ENCODE assay signal across 1 cellular context in the genomic region with DNA sequence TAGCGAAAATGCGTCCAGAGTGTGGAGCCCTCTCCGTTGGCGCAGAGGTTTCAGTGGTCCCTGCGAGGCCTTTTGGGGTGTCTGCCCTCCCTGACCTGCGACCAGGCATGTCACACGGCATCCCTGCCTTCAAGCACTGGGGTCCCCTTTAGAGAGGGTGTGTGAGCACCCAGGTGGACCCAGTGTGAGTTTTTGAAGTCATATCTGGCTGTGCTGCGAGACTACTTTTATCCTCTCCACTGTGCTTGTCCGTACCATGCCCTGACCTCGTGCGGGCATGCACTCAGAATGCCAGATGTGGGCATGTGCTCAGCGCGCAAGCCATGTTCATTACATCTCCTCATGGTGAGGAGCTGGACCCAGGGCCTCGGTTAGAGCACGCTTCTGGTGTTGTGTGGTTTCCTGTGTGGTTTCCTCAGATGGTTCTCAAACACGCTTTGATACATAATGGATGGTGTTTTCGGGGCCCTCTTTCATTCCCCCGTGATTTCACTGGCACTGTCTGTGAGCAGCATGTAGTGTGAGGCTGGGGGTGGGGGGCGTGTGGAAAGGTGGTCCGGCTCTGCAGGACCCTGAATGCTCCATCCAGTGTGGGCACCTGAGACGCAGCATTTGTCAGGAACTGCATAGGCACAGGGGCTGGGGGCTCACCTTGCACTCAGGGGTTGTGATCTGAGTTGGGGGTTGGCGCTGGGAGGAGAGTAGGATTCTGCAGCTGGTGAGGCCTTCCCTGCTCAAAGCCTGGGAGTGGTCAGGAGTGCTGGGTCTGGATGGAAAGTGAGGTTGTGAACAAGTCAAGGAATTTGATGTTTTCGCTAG.
TF ChIP-seq lines count a peak whose summit lies in the region.

No MANE protein-coding gene starts in this region.

TF ChIP-seq in H1, 55 proteins besides CTCF, POLR2A, EP300 and RAD21:
- TF ChIP-seq PHF8 (conservative IDR thresholded peaks at IDR 0.05; ENCODE audit: low read depth, low read length) (no peak), SP2 (IDR thresholded peaks at IDR 0.05; ENCODE audit: low read length) (no peak), CEBPB (IDR thresholded peaks at IDR 0.05; ENCODE audit: low read depth, low read length) (no peak), SIN3A (conservative IDR thresholded peaks at IDR 0.05 in 1 of 2, IDR thresholded peaks at IDR 0.05 in 1 of 2; ENCODE audit: low read depth in 1 of 2, low read length in 2 of 2) (no peak), RBBP5 (IDR thresholded peaks at IDR 0.05; ENCODE audit: borderline replicate concordance, low read depth, low read length) (no peak), ZNF274 (IDR thresholded peaks at IDR 0.05; ENCODE audit: borderline replicate concordance, extremely low read depth, low read length) (no peak), RFX5 (IDR thresholded peaks at IDR 0.05; ENCODE audit: borderline replicate concordance, low read depth, low read length) (no peak), SP4 (IDR thresholded peaks at IDR 0.05; ENCODE audit: low read length) (no peak), SIX5 (IDR thresholded peaks at IDR 0.05; ENCODE audit: low read depth, low read length) (no peak), EZH2 (IDR thresholded peaks at IDR 0.05; ENCODE audit: low read depth, low read length, severe bottlenecking) (no peak)
